In the genomic region with DNA sequence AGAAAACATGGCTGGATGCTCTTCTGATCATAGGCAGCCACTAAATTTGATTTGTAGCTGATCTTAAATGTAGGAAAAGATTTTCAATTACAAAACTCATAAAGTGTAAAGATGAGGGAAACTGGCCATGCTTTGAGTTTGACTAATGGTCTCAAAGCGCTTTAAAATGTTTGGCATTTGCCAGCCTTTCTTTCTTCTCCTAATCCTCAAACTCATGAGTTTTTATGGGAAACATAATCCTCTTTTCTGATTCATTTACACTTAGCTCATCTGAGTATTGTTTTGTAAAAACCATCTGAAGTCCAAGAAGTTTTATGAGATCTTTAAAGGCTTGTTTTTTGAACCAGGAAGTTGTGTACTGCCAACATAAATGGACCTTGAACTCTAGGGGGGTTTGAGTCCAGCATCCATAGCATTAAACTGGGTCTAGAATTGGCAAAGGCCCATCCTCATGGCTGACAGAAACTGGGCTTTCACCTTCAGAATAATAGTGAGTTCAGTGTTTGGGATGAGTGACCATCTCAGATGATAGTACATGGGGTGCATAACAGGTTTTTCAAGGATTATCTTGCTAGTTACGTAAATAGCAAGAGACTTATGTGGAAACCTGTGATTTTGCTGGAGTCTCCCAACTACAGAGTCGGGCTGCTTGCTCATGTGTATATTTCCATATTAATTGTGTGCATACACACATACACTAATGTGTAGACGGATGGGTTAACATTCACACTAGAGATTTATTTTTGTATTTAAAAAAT, we compare ENCODE assay signal across 19 cellular contexts. TPM values are rescaled to one million over a fixed set of nuclear protein-coding genes. Genes with fewer than 3 reads are reported as not detected.
DNase-seq lines count a peak whose midpoint lies in the region; ATAC-seq and TF ChIP-seq lines count a peak whose summit lies in the region.
"Had no signal": no experiment of that assay in that cellular context is flagged by ENCODE, and none has a peak within 500 bp of the region (broad histone marks: within the 10 kb centered on the region; RNA-seq: fewer than 3 reads in every experiment).

No MANE protein-coding gene starts in this region.

- no peak overlapping the region for H2AK5ac ChIP-seq in mesendoderm (ENCODE audit: low read length)

- H2BK120ac ChIP-seq in mesendoderm (ENCODE audit: low read depth, low read length) = no peak overlapping the region

- H3K18ac ChIP-seq in mesendoderm (ENCODE audit: low read length) = no peak overlapping the region

- H3K23ac ChIP-seq in mesendoderm (ENCODE audit: low read length) = no peak overlapping the region

- H3K4ac ChIP-seq in mesendoderm (ENCODE audit: low read depth, low read length) = no peak overlapping the region

- CTCF ChIA-PET in SK-N-SH (lab: Yijun Ruan, JAX) = interaction anchor here (1.0 to 1.3 kb wide), 2 partner anchors 91 to 171 kb away, joined by 3 to 4 read pairs; no protein-coding TSS in a partner anchor

- no peaks in the 10 kb centered on the region for H3K79me1 ChIP-seq in mesendoderm (ENCODE audit: low read length)

- no peaks in the 10 kb centered on the region for H3K36me3 ChIP-seq in SK-N-SH (replicated peaks in 1 of 2; ENCODE audit: control insufficient read depth in 1 of 2, insufficient read depth in 2 of 2, low read length in 1 of 2)
- no peaks in the 10 kb centered on the region for H3K36me3 ChIP-seq in SU-DHL-6 (ENCODE audit: low read length)
- no peaks in the 10 kb centered on the region for H3K36me3 ChIP-seq in uterus
- no peaks in the 10 kb centered on the region for H3K36me3 ChIP-seq in mesendoderm (ENCODE audit: control insufficient read depth, insufficient read depth, low read length)
- H3K36me3 ChIP-seq: SJSA1 had no signal

- POLR2A ChIA-PET in SK-N-SH (lab: Yijun Ruan, JAX) = no interaction called here

- H3K9ac ChIP-seq in SK-N-SH (no peak overlapping the region), SU-DHL-6 (ENCODE audit: low read length) (peak overlapping the region; percentile 32), mesendoderm (ENCODE audit: low read length) (no peak overlapping the region)

- H3K27ac ChIP-seq in SK-N-SH (ENCODE audit: low read depth in 2 of 2, low read length in 1 of 2) = no peak overlapping the region
- H3K27ac ChIP-seq in SU-DHL-6 (ENCODE audit: low read depth, low read length) = peak overlapping the region; percentile 94
- peak overlapping the region; percentile 1 to 36 for H3K27ac ChIP-seq in uterus
- no peak overlapping the region for H3K27ac ChIP-seq in mesendoderm (ENCODE audit: low read depth, low read length)
- H3K27ac ChIP-seq: 22Rv1, C4-2B, HL-60, RWPE1, SJSA1 had no signal

- no peak overlapping the region for H4K5ac ChIP-seq in mesendoderm (ENCODE audit: low read length)

- H4K20me1 ChIP-seq in SK-N-SH (ENCODE audit: insufficient read depth) = no peaks in the 10 kb centered on the region
- no peaks in the 10 kb centered on the region for H4K20me1 ChIP-seq in SU-DHL-6 (ENCODE audit: low read depth, low read length)

- TF ChIP-seq RAD21 in SK-N-SH (IDR thresholded peaks at IDR 0.05; ENCODE audit: low read length) = no peak

- TF ChIP-seq POLR2A in uterus (IDR thresholded peaks at IDR 0.05) = no peak

- no peak overlapping the region for H2BK5ac ChIP-seq in mesendoderm (ENCODE audit: low read length)

- H3K4me1 ChIP-seq in SK-N-SH (ENCODE audit: control insufficient read depth in 1 of 2, insufficient read depth in 2 of 2, low read depth in 1 of 2, low read length in 1 of 2) = peaks cover 5 to 6% of the 10 kb centered on the region in 2 experiments; a peak in 1 of 4 replicates
- no peaks in the 10 kb centered on the region for H3K4me1 ChIP-seq in uterus
- H3K4me1 ChIP-seq in mesendoderm (ENCODE audit: control insufficient read depth, low read depth, low read length) = no peaks in the 10 kb centered on the region

- ATAC-seq in SK-N-SH treated with all-trans-retinoic acid at 6 μM for 48 hours (no peak), left colon (peak; percentile 23)

- 86% methylated on average over 4 of the region's 4 CpGs for WGBS in SK-N-SH (ENCODE audit: low lambda C conversion rate)
- WGBS in mesendoderm (ENCODE audit: extremely low coverage, insufficient coverage, low lambda C conversion rate) = no CpG with 5 or more reads among the region's 4 CpGs

- H3K9me3 ChIP-seq in SK-N-SH = no peaks in the 10 kb centered on the region
- no peaks in the 10 kb centered on the region for H3K9me3 ChIP-seq in SU-DHL-6 (ENCODE audit: insufficient read depth, low read length)
- H3K9me3 ChIP-seq in uterus = no peaks in the 10 kb centered on the region
- H3K9me3 ChIP-seq: SJSA1 had no signal

- no peak for TF ChIP-seq EP300 in SK-N-SH (IDR thresholded peaks at IDR 0.05; ENCODE audit: borderline replicate concordance in 1 of 2, low read depth in 1 of 2, low read length in 1 of 2)

- H3F3A ChIP-seq in SK-N-SH (replicated peaks; ENCODE audit: insufficient read depth) = peaks cover 3% of the 10 kb centered on the region
- H3F3A ChIP-seq in SU-DHL-6 (ENCODE audit: insufficient read depth) = peaks cover 52% of the 10 kb centered on the region

- no peak overlapping the region for H2BK15ac ChIP-seq in mesendoderm (replicated peaks; ENCODE audit: low read depth)

- H2AFZ ChIP-seq in SK-N-SH (ENCODE audit: low read depth) (peak overlapping the region; percentile 9; the same call in 1 of the 2 replicates), SU-DHL-6 (ENCODE audit: low read depth, low read length, severe bottlenecking) (peak overlapping the region; percentile 68)

- H3K27me3 ChIP-seq in SK-N-SH (ENCODE audit: insufficient read depth) = no peaks in the 10 kb centered on the region
- H3K27me3 ChIP-seq in SU-DHL-6 (ENCODE audit: low read length) = no peaks in the 10 kb centered on the region
- H3K27me3 ChIP-seq in uterus = no peaks in the 10 kb centered on the region
- no peaks in the 10 kb centered on the region for H3K27me3 ChIP-seq in mesendoderm (ENCODE audit: insufficient read depth, low read length, poor library complexity)
- H3K27me3 ChIP-seq: SJSA1 had no signal

- H3K79me2 ChIP-seq in SK-N-SH (ENCODE audit: insufficient read depth) (no peaks in the 10 kb centered on the region), SU-DHL-6 (ENCODE audit: insufficient read depth, low read length) (peaks cover 12% of the 10 kb centered on the region), mesendoderm (ENCODE audit: control insufficient read depth, insufficient read depth, low read length) (no peaks in the 10 kb centered on the region)

- TF ChIP-seq CTCF in SK-N-SH (IDR thresholded peaks at IDR 0.05) (no peak), SU-DHL-6 (IDR thresholded peaks at IDR 0.05; ENCODE audit: insufficient read depth, low read length, poor library complexity, severe bottlenecking) (no peak), uterus (IDR thresholded peaks at IDR 0.05) (no peak)

- H4K8ac ChIP-seq in mesendoderm (ENCODE audit: low read depth, low read length) = no peak overlapping the region

- H3K4me3 ChIP-seq in SK-N-SH (ENCODE audit: low read depth in 2 of 2, low read length in 1 of 2) (no peak overlapping the region), SU-DHL-6 (ENCODE audit: insufficient read depth, low read length, poor library complexity, severe bottlenecking) (no peak overlapping the region), uterus (no peak overlapping the region), mesendoderm (ENCODE audit: low read length) (no peak overlapping the region)
- H3K4me3 ChIP-seq: SJSA1 had no signal

- H3K4me2 ChIP-seq in SK-N-SH (no peak overlapping the region), SU-DHL-6 (ENCODE audit: low read depth, low read length, poor library complexity, severe bottlenecking) (peak overlapping the region; percentile 48), mesendoderm (ENCODE audit: low read length) (no peak overlapping the region)

- H3K9me2 ChIP-seq in SK-N-SH (no peaks in the 10 kb centered on the region), SU-DHL-6 (replicated peaks; ENCODE audit: insufficient read depth, low read length) (no peaks in the 10 kb centered on the region)

- no peak overlapping the region for H3K56ac ChIP-seq in mesendoderm (ENCODE audit: low read length)

- intact Hi-C loops in left colon (cut with DNase I, micrococcal nuclease) = loop anchor here in 1 of 2 donors (10.0 kb wide), 1 partner anchor 168 kb away; no protein-coding TSS in a partner anchor
- intact Hi-C loops in uterus (cut with DNase I; ENCODE audit: low total_unique reads) = loop anchor here (10.0 kb wide), 1 partner anchor 168 kb away; no protein-coding TSS in a partner anchor

- DNase-seq in SK-N-SH = no peak
- DNase-seq in left colon = no peak
- DNase-seq in uterus = no peak
- DNase-seq in mesendoderm = no peak
- DNase-seq in COLO829 (ENCODE audit: low spot score) = no peak
- DNase-seq in NCI-H2029 treated with DMSO at 0.1 percent for 48 hours (lab: John Stamatoyannopoulos, UW) = no peak
- DNase-seq: COR-L47, KG1, MM.1S, NCI-H1105, NCI-H187, NCI-H2171 had no signal

TF ChIP-seq in SK-N-SH, 30 proteins besides CTCF, POLR2A, EP300 and RAD21:
- no peak for TF ChIP-seq POLR2AphosphoS5 (IDR thresholded peaks at IDR 0.05; ENCODE audit: low read depth, low read length)

TF ChIP-seq in SK-N-SH treated with all-trans-retinoic acid at 6 μM for 48 hours, 23 proteins besides CTCF, POLR2A, EP300 and RAD21:
- TF ChIP-seq PPARA (CRISPR knock-in tag; IDR thresholded peaks at IDR 0.05; ENCODE audit: borderline replicate concordance) = no peak
- TF ChIP-seq, protein P1, sequence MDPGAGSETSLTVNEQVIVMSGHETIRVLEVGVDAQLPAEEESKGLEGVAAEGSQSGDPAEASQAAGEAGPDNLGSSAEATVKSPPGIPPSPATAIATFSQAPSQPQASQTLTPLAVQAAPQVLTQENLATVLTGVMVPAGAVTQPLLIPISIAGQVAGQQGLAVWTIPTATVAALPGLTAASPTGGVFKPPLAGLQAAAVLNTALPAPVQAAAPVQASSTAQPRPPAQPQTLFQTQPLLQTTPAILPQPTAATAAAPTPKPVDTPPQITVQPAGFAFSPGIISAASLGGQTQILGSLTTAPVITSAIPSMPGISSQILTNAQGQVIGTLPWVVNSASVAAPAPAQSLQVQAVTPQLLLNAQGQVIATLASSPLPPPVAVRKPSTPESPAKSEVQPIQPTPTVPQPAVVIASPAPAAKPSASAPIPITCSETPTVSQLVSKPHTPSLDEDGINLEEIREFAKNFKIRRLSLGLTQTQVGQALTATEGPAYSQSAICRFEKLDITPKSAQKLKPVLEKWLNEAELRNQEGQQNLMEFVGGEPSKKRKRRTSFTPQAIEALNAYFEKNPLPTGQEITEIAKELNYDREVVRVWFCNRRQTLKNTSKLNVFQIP (CRISPR knock-in tag; IDR thresholded peaks at IDR 0.05; ENCODE audit: borderline replicate concordance, low read depth) = no peak

RNA-seq across cellular contexts. Expression of a gene that starts 3.8 kb away (rescaled TPM):
- 467 and 564 TPM in 2 replicates for polyA plus RNA-seq in SK-N-SH (2012; rRNA removed)
- polyA plus RNA-seq in SK-N-SH (2012; cell fraction: cytosol; rRNA removed) = 524 and 527 TPM in 2 replicates
- polyA plus RNA-seq in SK-N-SH (2012; cell fraction: nucleus; rRNA removed) = 314 and 521 TPM in 2 replicates
- 10 to 100 TPM; 21.2 to 24.8 TPM for total RNA-seq in left colon
- total RNA-seq in uterus = 100 to 1,000 TPM in 1 of 4 donors, 10 to 100 TPM in 3; 72.5 to 322 (median 92.2) TPM
- 11.8 TPM for polyA plus RNA-seq in mesendoderm (2013, experiment 1 of 2)
- 11.8 TPM for polyA plus RNA-seq in mesendoderm (2013, experiment 2 of 2)

Comparison
In these comparisons a context has a peak if more than half of its experiments do, and no peak if none do; other contexts are left out.
1. H3K27ac ChIP-seq: peak in SU-DHL-6 (single experiment) and uterus (2 of 2); none in SK-N-SH (0 of 2) and mesendoderm (single experiment).